ENCODE assay signal across 8 cellular contexts in the genomic region with DNA sequence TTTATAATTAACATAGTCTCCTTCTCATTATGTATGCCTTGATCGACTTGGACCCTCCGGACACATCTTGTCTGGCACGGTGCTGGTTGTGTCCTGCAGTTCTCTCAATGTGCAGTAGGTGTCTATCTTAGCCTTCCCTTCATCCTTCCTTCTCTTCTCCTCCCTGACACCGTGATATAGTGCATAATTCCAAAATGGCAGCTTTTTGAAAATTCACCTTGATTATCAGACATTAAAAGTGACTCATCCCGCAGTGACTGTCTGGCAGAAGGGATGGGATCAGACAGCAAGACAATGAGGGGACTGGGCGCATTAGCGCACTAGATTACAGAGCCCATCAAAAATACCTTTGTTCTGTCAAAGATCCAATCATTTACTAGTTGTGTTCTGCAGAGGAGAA.
DNase-seq lines count a peak whose midpoint lies in the region; ATAC-seq and TF ChIP-seq lines count a peak whose summit lies in the region.

No MANE protein-coding gene starts in this region.

- no peaks in the 10 kb centered on the region for H3K36me3 Mint-ChIP-seq in stimulated activated memory B cell treated with anti-CD40 and anti-IgM and Interleukin-4, amounts not matched to agents 10 μg/mL and 1 μg/mL and 100 μg/mL, for 72 hours

- TF ChIP-seq POLR2A in stomach (IDR thresholded peaks at IDR 0.05): no peak

- peak; percentile 65 for TF ChIP-seq CTCF in A673 (conservative IDR thresholded peaks at IDR 0.05; ENCODE audit: low read depth, low read length)
- TF ChIP-seq CTCF in GM12874 (IDR thresholded peaks at IDR 0.05; ENCODE audit: insufficient read depth, low read depth, low read length): peak; percentile 61
- peak; percentile 47 to 76 (median 66) for TF ChIP-seq CTCF in ascending aorta (IDR thresholded peaks at IDR 0.05)
- peak in 5 of 7 experiments; percentile 26 to 56 (median 47) for TF ChIP-seq CTCF in stomach (IDR thresholded peaks at IDR 0.05)

- no peak overlapping the region for H3K27ac Mint-ChIP-seq in stimulated activated memory B cell treated with anti-CD40 and anti-IgM and Interleukin-4, amounts not matched to agents 10 μg/mL and 1 μg/mL and 100 μg/mL, for 72 hours

- H3K4me1 Mint-ChIP-seq in stimulated activated memory B cell treated with anti-CD40 and anti-IgM and Interleukin-4, amounts not matched to agents 10 μg/mL and 1 μg/mL and 100 μg/mL, for 72 hours: no peaks in the 10 kb centered on the region

- no peaks in the 10 kb centered on the region for H3K27me3 Mint-ChIP-seq in stimulated activated memory B cell treated with anti-CD40 and anti-IgM and Interleukin-4, amounts not matched to agents 10 μg/mL and 1 μg/mL and 100 μg/mL, for 72 hours

- H3K4me1 ChIP-seq in A673 (ENCODE audit: insufficient read depth, low read length, poor library complexity, severe bottlenecking): no peaks in the 10 kb centered on the region
- no peaks in the 10 kb centered on the region for H3K4me1 ChIP-seq in ascending aorta
- H3K4me1 ChIP-seq in stomach: no peaks in the 10 kb centered on the region

- BruUV-seq in A673 (replicated peaks; lab: Mats Ljungman, UMichigan): no TSS peak

- H3K27ac ChIP-seq in A673 (ENCODE audit: low read depth, low read length, poor library complexity, severe bottlenecking) (no peak overlapping the region), ascending aorta (no peak overlapping the region), stomach (no peak overlapping the region)

- WGBS in stomach, 5 donors: 35 to 45% (median 39%) methylated on average over 7 of the region's 7 CpGs

- H3K9me3 ChIP-seq in A673 (ENCODE audit: low read depth, low read length, poor library complexity, severe bottlenecking) (no peaks in the 10 kb centered on the region), ascending aorta (no peaks in the 10 kb centered on the region), stomach (no peaks in the 10 kb centered on the region)

- ATAC-seq in stimulated activated memory B cell treated with anti-CD40 and anti-IgM and Interleukin-4, amounts not matched to agents 10 μg/mL and 1 μg/mL and 100 μg/mL, for 72 hours: no peak
- ATAC-seq in GM21737 (IDR thresholded peaks at IDR 0.05; ENCODE audit: unreplicated experiment): no peak

- H3K36me3 ChIP-seq in A673 (ENCODE audit: insufficient read depth, low read length, poor library complexity, severe bottlenecking) (no peaks in the 10 kb centered on the region), ascending aorta (no peaks in the 10 kb centered on the region), stomach (no peaks in the 10 kb centered on the region)

- POLR2A ChIA-PET in A673 (lab: Charles Lee; ENCODE audit: low non-redundant PET): no interaction called here

- no peak for TF ChIP-seq EP300 in stomach (IDR thresholded peaks at IDR 0.05)

- H3K4me3 Mint-ChIP-seq in stimulated activated memory B cell treated with anti-CD40 and anti-IgM and Interleukin-4, amounts not matched to agents 10 μg/mL and 1 μg/mL and 100 μg/mL, for 72 hours: no peak overlapping the region

- intact Hi-C loops in A673 (cut with micrococcal nuclease; ENCODE audit: unreplicated experiment) (loop anchor here (5.0 kb wide), 1 partner anchor 225 kb away; no protein-coding TSS in a partner anchor), ascending aorta (cut with DNase I) (loop anchor here (2.0 to 5.0 kb wide), 2 partner anchors 160 to 225 kb away; no protein-coding TSS in a partner anchor), stomach (cut with DNase I; ENCODE audit: low total_unique reads) (no loop called here)

- no peak overlapping the region for H3K4me3 ChIP-seq in A673 (ENCODE audit: low read depth, low read length, poor library complexity, severe bottlenecking)
- no peak overlapping the region for H3K4me3 ChIP-seq in ascending aorta
- H3K4me3 ChIP-seq in stomach: no peak overlapping the region

- H3K27me3 ChIP-seq in A673 (replicated peaks; ENCODE audit: insufficient read depth, low read depth, low read length, poor library complexity): no peaks in the 10 kb centered on the region
- H3K27me3 ChIP-seq in ascending aorta: no peaks in the 10 kb centered on the region
- no peaks in the 10 kb centered on the region for H3K27me3 ChIP-seq in stomach

- CTCF ChIA-PET in A673 (lab: Charles Lee): interaction anchor here (0.5 to 1.4 kb wide), 2 partner anchors 225 to 288 kb away, joined by 3 to 4 read pairs; no protein-coding TSS in a partner anchor

- no peaks in the 10 kb centered on the region for H3K9me3 Mint-ChIP-seq in stimulated activated memory B cell treated with anti-CD40 and anti-IgM and Interleukin-4, amounts not matched to agents 10 μg/mL and 1 μg/mL and 100 μg/mL, for 72 hours

- DNase-seq in A673 (ENCODE audit: low spot score) (peak; percentile 51), NCI-H146 treated with DMSO at 0.1 percent for 48 hours (lab: John Stamatoyannopoulos, UW; ENCODE audit: unreplicated experiment) (peak; percentile 62), ascending aorta (ENCODE audit: low spot score in 2 of 2) (no peak), inferior parietal cortex (ENCODE audit: extremely low spot score) (peak; percentile 72), stomach (no peak)

Comparison
In these comparisons a context has a peak if more than half of its experiments do, and no peak if none do; other contexts are left out.
1. DNase-seq: peak in A673 (single experiment), NCI-H146 treated with DMSO at 0.1 percent for 48 hours (single experiment) and inferior parietal cortex (single experiment); none in ascending aorta (0 of 2) and stomach (single experiment).
2. Peak in every context shown above with its lines, with median percentiles within 50 percentile points of each other: CTCF ChIP-seq.